Comparison of ENCODE assay signal across 17 cellular contexts in genomic region chr2:113705982-113706523, GRCh38. TPM values are rescaled to one million over a fixed set of nuclear protein-coding genes. Genes with fewer than 3 reads are reported as not detected.
DNase-seq lines count a peak whose midpoint lies in the region; ATAC-seq and TF ChIP-seq lines count a peak whose summit lies in the region.
"Had no signal": no experiment of that assay in that cellular context is flagged by ENCODE, and none has a peak within 500 bp of the region (broad histone marks: within the 10 kb centered on the region; RNA-seq: fewer than 3 reads in every experiment).

No MANE protein-coding gene starts in this region.

- in situ Hi-C loops in brain microvascular endothelial cell (cut with HindIII; ENCODE audit: low pct_ligation_motif_present, low sequenced_read_pairs): no loop called here

- intact Hi-C loops in CD8-positive, alpha-beta T cell (cut with DNase I, micrococcal nuclease): no loop called here

- H3K9ac ChIP-seq in Karpas-422 (ENCODE audit: low read length): no peak overlapping the region
- H3K9ac ChIP-seq: BLaER1 treated with 17β-estradiol and CSF1 and Interleukin-3, amounts not matched to agents 10 nM and 100 nM had no signal

- no peak overlapping the region for H3K4me3 Mint-ChIP-seq in CD8-positive, alpha-beta T cell
- no peak overlapping the region for H3K4me3 Mint-ChIP-seq in central memory CD8-positive, alpha-beta T cell
- no peak overlapping the region for H3K4me3 Mint-ChIP-seq in nephron progenitor cell
- H3K4me3 Mint-ChIP-seq in effector memory CD8-positive, alpha-beta T cell: no peak overlapping the region

- no peak for ATAC-seq in CD8-positive, alpha-beta T cell
- no peak for ATAC-seq in central memory CD8-positive, alpha-beta T cell (replicated peaks; ENCODE audit: extremely low read depth, poor library complexity, severe bottlenecking)
- ATAC-seq in GM19455 (IDR thresholded peaks at IDR 0.05; ENCODE audit: unreplicated experiment): no peak
- ATAC-seq in effector memory CD8-positive, alpha-beta T cell (replicated peaks): no peak
- ATAC-seq: SK-N-SH treated with all-trans-retinoic acid at 6 μM for 48 hours had no signal

- H3K9me3 ChIP-seq in CD8-positive, alpha-beta T cell (ENCODE audit: low read length): no peaks in the 10 kb centered on the region
- no peaks in the 10 kb centered on the region for H3K9me3 ChIP-seq in Karpas-422 (ENCODE audit: low read length)

- no peak for TF ChIP-seq CTCF in CD8-positive, alpha-beta T cell (IDR thresholded peaks at IDR 0.05)
- TF ChIP-seq CTCF in nephron progenitor cell (IDR thresholded peaks at IDR 0.05) (no peak), brain microvascular endothelial cell (IDR thresholded peaks at IDR 0.05; ENCODE audit: low read depth, low read length, missing control alignments) (no peak)

- no peaks in the 10 kb centered on the region for H3K36me3 ChIP-seq in CD8-positive, alpha-beta T cell (ENCODE audit: insufficient read depth, low read length)
- H3K36me3 ChIP-seq in Karpas-422 (ENCODE audit: insufficient read depth, low read length): 0 out of 2 replicates have a peak, but pooled peaks cover 5% of the 10 kb centered on the region
- H3K36me3 ChIP-seq in brain microvascular endothelial cell (replicated peaks): no peaks in the 10 kb centered on the region

- no peaks in the 10 kb centered on the region for H3K27me3 Mint-ChIP-seq in CD8-positive, alpha-beta T cell (ENCODE audit: low read depth)
- H3K27me3 Mint-ChIP-seq in central memory CD8-positive, alpha-beta T cell: no peaks in the 10 kb centered on the region
- no peaks in the 10 kb centered on the region for H3K27me3 Mint-ChIP-seq in nephron progenitor cell (ENCODE audit: low read depth, poor library complexity)
- H3K27me3 Mint-ChIP-seq in effector memory CD8-positive, alpha-beta T cell: no peaks in the 10 kb centered on the region

- H3K27ac Mint-ChIP-seq in CD8-positive, alpha-beta T cell: peak overlapping the region; percentile 18
- H3K27ac Mint-ChIP-seq in central memory CD8-positive, alpha-beta T cell (ENCODE audit: low read depth): peak overlapping the region; percentile 68
- peak overlapping the region; percentile 73 for H3K27ac Mint-ChIP-seq in nephron progenitor cell
- H3K27ac Mint-ChIP-seq in effector memory CD8-positive, alpha-beta T cell: peak overlapping the region in 1 of 2 donors; percentile 25

- peaks cover 10% of the 10 kb centered on the region for H3K36me3 Mint-ChIP-seq in CD8-positive, alpha-beta T cell
- H3K36me3 Mint-ChIP-seq in central memory CD8-positive, alpha-beta T cell (ENCODE audit: insufficient read depth): no peaks in the 10 kb centered on the region
- H3K36me3 Mint-ChIP-seq in nephron progenitor cell (ENCODE audit: low read depth): peaks cover 26% of the 10 kb centered on the region
- H3K36me3 Mint-ChIP-seq in effector memory CD8-positive, alpha-beta T cell (ENCODE audit: insufficient read depth): no peaks in the 10 kb centered on the region

- CTCF ChIA-PET in CD8-positive, alpha-beta T cell (lab: Charles Lee): no interaction called here

- no peaks in the 10 kb centered on the region for H3K9me2 ChIP-seq in Karpas-422 (replicated peaks; ENCODE audit: insufficient read depth, low read length)

- H3K9me3 Mint-ChIP-seq in CD8-positive, alpha-beta T cell: no peaks in the 10 kb centered on the region
- H3K9me3 Mint-ChIP-seq in central memory CD8-positive, alpha-beta T cell: no peaks in the 10 kb centered on the region
- H3K9me3 Mint-ChIP-seq in nephron progenitor cell: peaks cover 7% of the 10 kb centered on the region
- H3K9me3 Mint-ChIP-seq in effector memory CD8-positive, alpha-beta T cell: no peaks in the 10 kb centered on the region

- H3K79me2 ChIP-seq in Karpas-422 (ENCODE audit: low read length): no peaks in the 10 kb centered on the region

- no peaks in the 10 kb centered on the region for H3K27me3 ChIP-seq in CD8-positive, alpha-beta T cell (ENCODE audit: insufficient read depth, low read length)
- no peaks in the 10 kb centered on the region for H3K27me3 ChIP-seq in Karpas-422 (ENCODE audit: low read length)
- no peaks in the 10 kb centered on the region for H3K27me3 ChIP-seq in brain microvascular endothelial cell (replicated peaks)
- H3K27me3 ChIP-seq: BLaER1 treated with 17β-estradiol and CSF1 and Interleukin-3, amounts not matched to agents 10 nM and 100 nM had no signal

- H3K4me2 ChIP-seq in Karpas-422 (ENCODE audit: low read depth, low read length, poor library complexity, severe bottlenecking): no peak overlapping the region
- H3K4me2 ChIP-seq: BLaER1 treated with 17β-estradiol and CSF1 and Interleukin-3, amounts not matched to agents 10 nM and 100 nM; PC-9 had no signal

- no peaks in the 10 kb centered on the region for H3K4me1 Mint-ChIP-seq in CD8-positive, alpha-beta T cell (ENCODE audit: low read depth)
- no peaks in the 10 kb centered on the region for H3K4me1 Mint-ChIP-seq in central memory CD8-positive, alpha-beta T cell
- H3K4me1 Mint-ChIP-seq in nephron progenitor cell: peaks cover 33% of the 10 kb centered on the region
- no peaks in the 10 kb centered on the region for H3K4me1 Mint-ChIP-seq in effector memory CD8-positive, alpha-beta T cell (ENCODE audit: low read depth in 2 of 2)

- no peaks in the 10 kb centered on the region for H4K20me1 ChIP-seq in Karpas-422 (ENCODE audit: insufficient read depth, low read depth, low read length)

- H3K4me3 ChIP-seq in CD8-positive, alpha-beta T cell (ENCODE audit: low read depth, low read length): no peak overlapping the region
- H3K4me3 ChIP-seq in Karpas-422 (ENCODE audit: low read length) (no peak overlapping the region), brain microvascular endothelial cell (ENCODE audit: low read depth, low read length) (no peak overlapping the region)
- H3K4me3 ChIP-seq: BLaER1 treated with 17β-estradiol and CSF1 and Interleukin-3, amounts not matched to agents 10 nM and 100 nM; PC-9 had no signal

- no peak overlapping the region for H2AFZ ChIP-seq in Karpas-422 (ENCODE audit: low read length)
- H2AFZ ChIP-seq: PC-9 had no signal

- no peaks in the 10 kb centered on the region for H3K4me1 ChIP-seq in CD8-positive, alpha-beta T cell (ENCODE audit: insufficient read depth, low read length)
- peaks cover 19% of the 10 kb centered on the region for H3K4me1 ChIP-seq in Karpas-422 (ENCODE audit: low read length)

- DNase-seq in CD8-positive, alpha-beta T cell: no peak
- DNase-seq in Karpas-422 (no peak), nephron progenitor cell (no peak), brain microvascular endothelial cell (no peak)
- DNase-seq in central memory CD8-positive, alpha-beta T cell (ENCODE audit: low spot score in 2 of 2): no peak
- no peak for DNase-seq in stimulated activated CD4-positive, alpha-beta T cell treated with anti-CD3 and anti-CD28 coated beads, Interleukin-4, amount 100 ng/mL, for 24 hours
- DNase-seq in effector memory CD8-positive, alpha-beta T cell: no peak
- DNase-seq: COR-L47, DMS153, EL, H7, NCI-H526, PC-9, SHP77 had no signal

- no peak overlapping the region for H3K27ac ChIP-seq in CD8-positive, alpha-beta T cell (ENCODE audit: low read depth, low read length)
- H3K27ac ChIP-seq in Karpas-422 (ENCODE audit: low read length) (peak overlapping the region; percentile 61), brain microvascular endothelial cell (no peak overlapping the region)
- H3K27ac ChIP-seq: BLaER1 treated with 17β-estradiol and CSF1 and Interleukin-3, amounts not matched to agents 10 nM and 100 nM; PC-9 had no signal

- POLR2A ChIA-PET in CD8-positive, alpha-beta T cell (lab: Charles Lee): interaction anchor here (0.5 kb wide), 1 partner anchor 196 kb away, joined by 5 read pairs; no protein-coding TSS in a partner anchor

RNA-seq across cellular contexts. Expression of gene SLC35F5, which starts 50.4 kb away (rescaled TPM):
- total RNA-seq in CD8-positive, alpha-beta T cell: 10 to 100 TPM; 19.3 to 20.7 TPM
- total RNA-seq in Karpas-422 (2014; rRNA removed; shearing (Covaris generic); ENCODE audit: low replicate concordance): 66.0 and 160 TPM in 2 replicates
